ENCODE assay signal across 1 cellular context in genomic region chr17:36463916-36464764, GRCh38.
A peak's percentile ranks its signal among the peaks of the same experiment; 100 is the strongest.
TF ChIP-seq lines count a peak whose summit lies in the region.

No MANE protein-coding gene starts in this region.

TF ChIP-seq in HepG2, 621 proteins besides CTCF, POLR2A, EP300 and RAD21 (continued from another document and continues in another):
- TF ChIP-seq THRA (CRISPR knock-in tag; IDR thresholded peaks at IDR 0.05; ENCODE audit: borderline replicate concordance) (0 out of 2 replicates have a peak, but pooled peaks have one; percentile 28), EEA1 (CRISPR knock-in tag; IDR thresholded peaks at IDR 0.05; ENCODE audit: borderline replicate concordance) (no peak), NFKB2 (CRISPR knock-in tag; IDR thresholded peaks at IDR 0.05; ENCODE audit: borderline replicate concordance) (peak; percentile 82), ERF (CRISPR knock-in tag; IDR thresholded peaks at IDR 0.05) (peak; percentile 39; the same call in 1 of the 2 replicates), ZNF430 (CRISPR knock-in tag; IDR thresholded peaks at IDR 0.05) (0 out of 2 replicates have a peak, but pooled peaks have one; percentile 24), ZNF510 (CRISPR knock-in tag; IDR thresholded peaks at IDR 0.05; ENCODE audit: low read depth) (no peak), ZSCAN20 (CRISPR knock-in tag; IDR thresholded peaks at IDR 0.05; ENCODE audit: borderline replicate concordance) (no peak), FIP1L1 (IDR thresholded peaks at IDR 0.05; ENCODE audit: borderline replicate concordance, insufficient read depth, low read depth, low read length) (no peak), ZNF878 (CRISPR knock-in tag; IDR thresholded peaks at IDR 0.05) (0 out of 2 replicates have a peak, but pooled peaks have one; percentile 34), MAFK (conservative IDR thresholded peaks at IDR 0.05 in 1 of 2, IDR thresholded peaks at IDR 0.05 in 1 of 2; ENCODE audit: low read length in 2 of 2) (peak; percentile 40 to 50), MAFG (CRISPR knock-in tag; IDR thresholded peaks at IDR 0.05) (peak; percentile 43; the same call in 1 of the 2 replicates), PAF1 (CRISPR knock-in tag; IDR thresholded peaks at IDR 0.05) (no peak), ZBTB38 (CRISPR knock-in tag; IDR thresholded peaks at IDR 0.05) (no peak), ZNF576 (CRISPR knock-in tag; IDR thresholded peaks at IDR 0.05) (no peak), FOXM1 (CRISPR knock-in tag; IDR thresholded peaks at IDR 0.05) (no peak), MZF1 (CRISPR knock-in tag; IDR thresholded peaks at IDR 0.05; ENCODE audit: borderline replicate concordance) (no peak), SP2 (CRISPR knock-in tag; IDR thresholded peaks at IDR 0.05) (no peak), SALL2 (CRISPR knock-in tag; IDR thresholded peaks at IDR 0.05) (peak; percentile 38; the same call in 1 of the 2 replicates), ZNF569 (CRISPR knock-in tag; IDR thresholded peaks at IDR 0.05; ENCODE audit: borderline replicate concordance) (no peak), ZNF570 (CRISPR knock-in tag; IDR thresholded peaks at IDR 0.05; ENCODE audit: borderline replicate concordance) (no peak), ZNF792 (CRISPR knock-in tag; IDR thresholded peaks at IDR 0.05) (peak; percentile 45; the same call in 1 of the 2 replicates), ZC3H4 (CRISPR knock-in tag; IDR thresholded peaks at IDR 0.05; ENCODE audit: borderline replicate concordance) (no peak), RXRB (CRISPR knock-in tag; IDR thresholded peaks at IDR 0.05; ENCODE audit: borderline replicate concordance) (peak; percentile 40; the same call in 1 of the 2 replicates), ZNF225 (CRISPR knock-in tag; IDR thresholded peaks at IDR 0.05) (no peak), ZNF496 (CRISPR knock-in tag; IDR thresholded peaks at IDR 0.05; ENCODE audit: insufficient replicate concordance) (no peak), ZNF136 (CRISPR knock-in tag; IDR thresholded peaks at IDR 0.05; ENCODE audit: low read depth) (no peak), ISX (CRISPR knock-in tag; conservative IDR thresholded peaks at IDR 0.05) (peak; percentile 81; the same call in 1 of the 2 replicates), DNMT1 (CRISPR knock-in tag; IDR thresholded peaks at IDR 0.05) (no peak), SNAI1 (CRISPR knock-in tag; IDR thresholded peaks at IDR 0.05; ENCODE audit: borderline replicate concordance) (no peak), KLF6 (CRISPR knock-in tag; IDR thresholded peaks at IDR 0.05) (no peak), BHLHE40 (IDR thresholded peaks at IDR 0.05; ENCODE audit: low read length) (no peak), ZNF766 (CRISPR knock-in tag; IDR thresholded peaks at IDR 0.05; ENCODE audit: borderline replicate concordance) (no peak), CENPX (CRISPR knock-in tag; IDR thresholded peaks at IDR 0.05) (no peak), NR3C1 (CRISPR knock-in tag; IDR thresholded peaks at IDR 0.05) (no peak), NRL (CRISPR knock-in tag; IDR thresholded peaks at IDR 0.05; ENCODE audit: borderline replicate concordance) (no peak), PCBP2 (optimal IDR thresholded peaks at IDR 0.05; ENCODE audit: low read depth, low read length, poor library complexity, severe bottlenecking) (no peak), BRD4 (CRISPR knock-in tag; IDR thresholded peaks at IDR 0.05) (no peak), KDM6A (CRISPR knock-in tag; IDR thresholded peaks at IDR 0.05; ENCODE audit: low read depth) (no peak), NR2F6 (IDR thresholded peaks at IDR 0.05) (no peak), NR2F6 (CRISPR knock-in tag; IDR thresholded peaks at IDR 0.05) (peak; percentile 44; the same call in 1 of the 2 replicates), ZNF773 (CRISPR knock-in tag; IDR thresholded peaks at IDR 0.05; ENCODE audit: borderline replicate concordance) (peak; percentile 61; the same call in 1 of the 2 replicates), HNF4A (CRISPR knock-in tag; IDR thresholded peaks at IDR 0.05) (no peak), ZBED4 (CRISPR knock-in tag; IDR thresholded peaks at IDR 0.05; ENCODE audit: borderline replicate concordance) (0 out of 2 replicates have a peak, but pooled peaks have one; percentile 57), FOXK1 (CRISPR knock-in tag; IDR thresholded peaks at IDR 0.05; ENCODE audit: borderline replicate concordance, low read depth) (no peak), DDIT3 (CRISPR knock-in tag; IDR thresholded peaks at IDR 0.05) (no peak), RNF2 (conservative IDR thresholded peaks at IDR 0.05; ENCODE audit: low read depth) (no peak), NR2C2 (CRISPR knock-in tag; IDR thresholded peaks at IDR 0.05; ENCODE audit: borderline replicate concordance) (no peak), PAX8 (CRISPR knock-in tag; IDR thresholded peaks at IDR 0.05; ENCODE audit: borderline replicate concordance) (no peak), ZFP82 (CRISPR knock-in tag; IDR thresholded peaks at IDR 0.05; ENCODE audit: borderline replicate concordance) (no peak), ZNF335 (CRISPR knock-in tag; IDR thresholded peaks at IDR 0.05) (peak; percentile 64; the same call in 1 of the 2 replicates)
- TF ChIP-seq, protein P1, sequence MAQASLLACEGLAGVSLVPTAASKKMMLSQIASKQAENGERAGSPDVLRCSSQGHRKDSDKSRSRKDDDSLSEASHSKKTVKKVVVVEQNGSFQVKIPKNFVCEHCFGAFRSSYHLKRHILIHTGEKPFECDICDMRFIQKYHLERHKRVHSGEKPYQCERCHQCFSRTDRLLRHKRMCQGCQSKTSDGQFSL (CRISPR knock-in tag; IDR thresholded peaks at IDR 0.05) = no peak
- TF ChIP-seq, protein P2, sequence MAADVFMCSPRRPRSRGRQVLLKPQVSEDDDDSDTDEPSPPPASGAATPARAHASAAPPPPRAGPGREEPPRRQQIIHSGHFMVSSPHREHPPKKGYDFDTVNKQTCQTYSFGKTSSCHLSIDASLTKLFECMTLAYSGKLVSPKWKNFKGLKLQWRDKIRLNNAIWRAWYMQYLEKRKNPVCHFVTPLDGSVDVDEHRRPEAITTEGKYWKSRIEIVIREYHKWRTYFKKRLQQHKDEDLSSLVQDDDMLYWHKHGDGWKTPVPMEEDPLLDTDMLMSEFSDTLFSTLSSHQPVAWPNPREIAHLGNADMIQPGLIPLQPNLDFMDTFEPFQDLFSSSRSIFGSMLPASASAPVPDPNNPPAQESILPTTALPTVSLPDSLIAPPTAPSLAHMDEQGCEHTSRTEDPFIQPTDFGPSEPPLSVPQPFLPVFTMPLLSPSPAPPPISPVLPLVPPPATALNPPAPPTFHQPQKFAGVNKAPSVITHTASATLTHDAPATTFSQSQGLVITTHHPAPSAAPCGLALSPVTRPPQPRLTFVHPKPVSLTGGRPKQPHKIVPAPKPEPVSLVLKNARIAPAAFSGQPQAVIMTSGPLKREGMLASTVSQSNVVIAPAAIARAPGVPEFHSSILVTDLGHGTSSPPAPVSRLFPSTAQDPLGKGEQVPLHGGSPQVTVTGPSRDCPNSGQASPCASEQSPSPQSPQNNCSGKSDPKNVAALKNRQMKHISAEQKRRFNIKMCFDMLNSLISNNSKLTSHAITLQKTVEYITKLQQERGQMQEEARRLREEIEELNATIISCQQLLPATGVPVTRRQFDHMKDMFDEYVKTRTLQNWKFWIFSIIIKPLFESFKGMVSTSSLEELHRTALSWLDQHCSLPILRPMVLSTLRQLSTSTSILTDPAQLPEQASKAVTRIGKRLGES (CRISPR knock-in tag; IDR thresholded peaks at IDR 0.05; ENCODE audit: borderline replicate concordance) = peak; percentile 39; the same call in 1 of the 2 replicates
- TF ChIP-seq, protein P3, sequence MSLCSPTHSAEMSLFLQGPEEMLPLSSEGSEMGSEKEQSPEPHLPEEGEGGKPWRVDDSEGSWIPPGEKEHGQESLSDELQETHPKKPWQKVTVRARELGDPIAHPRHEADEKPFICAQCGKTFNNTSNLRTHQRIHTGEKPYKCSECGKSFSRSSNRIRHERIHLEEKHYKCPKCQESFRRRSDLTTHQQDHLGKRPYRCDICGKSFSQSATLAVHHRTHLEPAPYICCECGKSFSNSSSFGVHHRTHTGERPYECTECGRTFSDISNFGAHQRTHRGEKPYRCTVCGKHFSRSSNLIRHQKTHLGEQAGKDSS (CRISPR knock-in tag; IDR thresholded peaks at IDR 0.05; ENCODE audit: borderline replicate concordance, low read depth) = no peak
- TF ChIP-seq, protein P4, sequence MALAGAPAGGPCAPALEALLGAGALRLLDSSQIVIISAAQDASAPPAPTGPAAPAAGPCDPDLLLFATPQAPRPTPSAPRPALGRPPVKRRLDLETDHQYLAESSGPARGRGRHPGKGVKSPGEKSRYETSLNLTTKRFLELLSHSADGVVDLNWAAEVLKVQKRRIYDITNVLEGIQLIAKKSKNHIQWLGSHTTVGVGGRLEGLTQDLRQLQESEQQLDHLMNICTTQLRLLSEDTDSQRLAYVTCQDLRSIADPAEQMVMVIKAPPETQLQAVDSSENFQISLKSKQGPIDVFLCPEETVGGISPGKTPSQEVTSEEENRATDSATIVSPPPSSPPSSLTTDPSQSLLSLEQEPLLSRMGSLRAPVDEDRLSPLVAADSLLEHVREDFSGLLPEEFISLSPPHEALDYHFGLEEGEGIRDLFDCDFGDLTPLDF (CRISPR knock-in tag; IDR thresholded peaks at IDR 0.05) = no peak
- TF ChIP-seq, protein P5, sequence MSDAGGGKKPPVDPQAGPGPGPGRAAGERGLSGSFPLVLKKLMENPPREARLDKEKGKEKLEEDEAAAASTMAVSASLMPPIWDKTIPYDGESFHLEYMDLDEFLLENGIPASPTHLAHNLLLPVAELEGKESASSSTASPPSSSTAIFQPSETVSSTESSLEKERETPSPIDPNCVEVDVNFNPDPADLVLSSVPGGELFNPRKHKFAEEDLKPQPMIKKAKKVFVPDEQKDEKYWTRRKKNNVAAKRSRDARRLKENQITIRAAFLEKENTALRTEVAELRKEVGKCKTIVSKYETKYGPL (CRISPR knock-in tag; IDR thresholded peaks at IDR 0.05) = peak; percentile 44; the same call in 1 of the 2 replicates
